1 cellular context compared by ENCODE assay signal in the genomic region with DNA sequence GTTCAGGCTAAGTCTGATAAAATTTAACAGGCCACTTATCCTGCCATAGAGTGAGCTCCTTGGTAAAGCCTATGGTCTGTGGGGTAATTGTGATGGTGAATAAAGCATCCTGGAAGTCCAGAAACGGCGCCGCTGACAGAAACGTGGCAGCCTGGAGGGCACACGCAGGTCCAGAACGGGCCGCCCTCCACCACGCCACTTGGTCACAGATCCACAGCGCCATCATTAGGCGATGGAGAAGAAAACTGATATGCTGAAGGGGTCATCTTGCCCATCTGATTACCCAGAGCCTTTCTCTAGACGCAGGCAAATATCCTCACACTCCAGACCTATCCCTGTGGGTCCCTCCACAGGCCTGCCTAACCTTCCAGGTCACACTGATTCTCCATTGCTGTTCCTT.
TF ChIP-seq lines count a peak whose summit lies in the region.

No MANE protein-coding gene starts in this region.

TF ChIP-seq in SK-N-SH treated with all-trans-retinoic acid at 6 μM for 48 hours, 23 proteins besides CTCF, POLR2A, EP300 and RAD21 (continued from another document):
- no peak for TF ChIP-seq ZNF8 (CRISPR knock-in tag; IDR thresholded peaks at IDR 0.05)
